ENCODE assay signal across 1 cellular context in genomic region chr20:49567421-49568256, GRCh38.
TF ChIP-seq lines count a peak whose summit lies in the region.

Gene PTGIS (minus strand): TSS chr20:49568137. CDS start chr20:49568116, 21 bp downstream.

TF ChIP-seq in GM23338, 12 proteins besides CTCF, POLR2A, EP300 and RAD21 (continued from another document):
- TF ChIP-seq REST (IDR thresholded peaks at IDR 0.05; ENCODE audit: unreplicated experiment) = no peak
- no peak for TF ChIP-seq ZNF114 (CRISPR knock-in tag; IDR thresholded peaks at IDR 0.05)
TF ChIP-seq in GM23338: peak in this region for 0.
